In genomic region chr6:166998256-166999144, GRCh38 we compare ENCODE assay signal across 8 cellular contexts. TPM values are rescaled to one million over a fixed set of nuclear protein-coding genes. Genes with fewer than 3 reads are reported as not detected.
DNase-seq lines count a peak whose midpoint lies in the region; ATAC-seq, FAIRE-seq and TF ChIP-seq lines count a peak whose summit lies in the region.

No MANE protein-coding gene starts in this region.

- H3K36me3 Mint-ChIP-seq in WTC11 = peaks cover 31% of the 10 kb centered on the region
- H3K36me3 Mint-ChIP-seq in naive thymus-derived CD4-positive, alpha-beta T cell = peaks cover 0 to 23% (median 11%) of the 10 kb centered on the region in 5 donors

- no peak for FAIRE-seq in endothelial cell of umbilical vein (lab: Jason Lieb, UNC)

- H3K9ac ChIP-seq in BLaER1 (peak overlapping the region; percentile 91), endothelial cell of umbilical vein (replicated peaks; ENCODE audit: extremely low read depth, insufficient read depth, low read length) (peak overlapping the region; percentile 58)

- POLR2A ChIA-PET in WTC11 (lab: Charles Lee) (interaction anchor here (0.6 to 2.8 kb wide), 8 partner anchors 10 to 165 kb away, joined by 3 to 8 read pairs (median 3); partner anchors contain the start of gene RNASET2), endothelial cell of umbilical vein (lab: Charles Lee) (no interaction called here)
- POLR2A ChIA-PET in naive thymus-derived CD4-positive, alpha-beta T cell (lab: Charles Lee) = interaction anchor here (0.8 to 3.0 kb wide), 4 partner anchors 9 to 42 kb away, joined by 3 to 24 read pairs (median 8); partner anchors contain the start of gene RNASET2

- no peak overlapping the region for H3K27ac Mint-ChIP-seq in WTC11
- H3K27ac Mint-ChIP-seq in naive thymus-derived CD4-positive, alpha-beta T cell = peak overlapping the region in 4 of 9 donors; percentile 38 to 86 (median 68)

- ATAC-seq in HG03280 (IDR thresholded peaks at IDR 0.05; ENCODE audit: unreplicated experiment) (peak; percentile 3), WTC11 (peak; percentile 3)
- peak; percentile 0 for ATAC-seq in naive thymus-derived CD4-positive, alpha-beta T cell

- H2AFZ ChIP-seq in endothelial cell of umbilical vein (ENCODE audit: low read depth, low read length) = peak overlapping the region; percentile 75

- TF ChIP-seq CTCF in WTC11 (IDR thresholded peaks at IDR 0.05) (no peak), endothelial cell of umbilical vein (IDR thresholded peaks at IDR 0.05; ENCODE audit: extremely low read depth in 1 of 2, insufficient read depth in 1 of 2, low read depth in 1 of 2, low read length in 2 of 2) (no peak)

- no peaks in the 10 kb centered on the region for H3K9me3 ChIP-seq in BLaER1
- no peaks in the 10 kb centered on the region for H3K9me3 ChIP-seq in endothelial cell of umbilical vein (replicated peaks; ENCODE audit: control insufficient read depth, insufficient read depth, low read length)
- no peaks in the 10 kb centered on the region for H3K9me3 ChIP-seq in naive thymus-derived CD4-positive, alpha-beta T cell (ENCODE audit: control insufficient read depth in 2 of 3, low read length in 3 of 3)

- H3K79me2 ChIP-seq in endothelial cell of umbilical vein (ENCODE audit: control insufficient read depth, insufficient read depth, low read length) = peaks cover 75% of the 10 kb centered on the region

- peak overlapping the region; percentile 81; the same call in 1 of the 2 replicates for H3K27ac ChIP-seq in BLaER1
- H3K27ac ChIP-seq in endothelial cell of umbilical vein (ENCODE audit: insufficient read depth, low read depth, low read length) = peak overlapping the region; percentile 52
- peak overlapping the region; percentile 78 for H3K27ac ChIP-seq in naive thymus-derived CD4-positive, alpha-beta T cell (ENCODE audit: low read depth, low read length)

- dilution Hi-C loops in endothelial cell of umbilical vein (cut with MboI; ENCODE audit: extremely low pct_ligation_motif_present, low sequenced_read_pairs) = no loop called here

- peak overlapping the region; percentile 97 for H3K4me2 ChIP-seq in BLaER1
- H3K4me2 ChIP-seq in endothelial cell of umbilical vein (ENCODE audit: insufficient read depth, low read length) = peak overlapping the region; percentile 67

- DNase-seq in WTC11 (ENCODE audit: low spot score) (peak; percentile 38), endothelial cell of umbilical vein (ENCODE audit: low read depth, low spot score) (peak; percentile 16), DMS153 (lab: John Stamatoyannopoulos, UW) (no peak), NOMO-1 treated with DMSO at 0.1 percent for 48 hours (lab: John Stamatoyannopoulos, UW; ENCODE audit: unreplicated experiment) (no peak)
- DNase-seq in naive thymus-derived CD4-positive, alpha-beta T cell = peak in 4 of 9 donors; percentile 3 to 48 (median 10)

- H3K4me3 Mint-ChIP-seq in WTC11 = peak overlapping the region; percentile 89
- peak overlapping the region; percentile 84 to 95 (median 88) for H3K4me3 Mint-ChIP-seq in naive thymus-derived CD4-positive, alpha-beta T cell

- CTCF ChIA-PET in WTC11 (lab: Charles Lee) = interaction anchor here (0.6 to 3.2 kb wide), 16 partner anchors 9 to 283 kb away, joined by 3 to 42 read pairs (median 5); no protein-coding TSS in a partner anchor
- CTCF ChIA-PET in endothelial cell of umbilical vein (lab: Charles Lee) = interaction anchor here (0.6 to 4.5 kb wide), 10 partner anchors 9 to 352 kb away, joined by 3 to 48 read pairs (median 4); partner anchors contain the start of gene RNASET2
- CTCF ChIA-PET in naive thymus-derived CD4-positive, alpha-beta T cell (lab: Charles Lee) = interaction anchor here (0.6 to 1.6 kb wide), 4 partner anchors 9 to 46 kb away, joined by 3 to 5 read pairs (median 4); no protein-coding TSS in a partner anchor

- H3K4me1 ChIP-seq in BLaER1 (peaks cover 29% of the 10 kb centered on the region), endothelial cell of umbilical vein (ENCODE audit: control insufficient read depth, extremely low read depth, insufficient read depth, low read length) (peaks cover 20% of the 10 kb centered on the region)
- H3K4me1 ChIP-seq in naive thymus-derived CD4-positive, alpha-beta T cell (ENCODE audit: control insufficient read depth in 2 of 2, insufficient read depth in 2 of 2, low read length in 2 of 2) = peaks cover 16% of the 10 kb centered on the region in 2 donors

- no peaks in the 10 kb centered on the region for H3K9me1 ChIP-seq in endothelial cell of umbilical vein (replicated peaks; ENCODE audit: control insufficient read depth, extremely low read depth, insufficient read depth, low read length)

- peaks cover 37% of the 10 kb centered on the region for H4K20me1 ChIP-seq in BLaER1
- no peaks in the 10 kb centered on the region for H4K20me1 ChIP-seq in endothelial cell of umbilical vein (replicated peaks; ENCODE audit: control insufficient read depth, extremely low read depth, insufficient read depth, low read length)

- intact Hi-C loops in endothelial cell of umbilical vein (cut with micrococcal nuclease) = loop anchor here (1.0 to 10.0 kb wide), 4 partner anchors 42 to 679 kb away; partner anchors contain the start of genes RNASET2 and RPS6KA2
- intact Hi-C loops in naive thymus-derived CD4-positive, alpha-beta T cell (cut with micrococcal nuclease) = loop anchor here (1.0 to 10.0 kb wide), 10 partner anchors 42 to 616 kb away; partner anchors contain the start of genes RNASET2 (in 2 of the 2), RPS6KA2 (in 2 of the 2), CCR6 (in 1 of the 2) and MPC1 (in 1 of the 2)

- no peaks in the 10 kb centered on the region for H3K9me3 Mint-ChIP-seq in WTC11
- no peaks in the 10 kb centered on the region for H3K9me3 Mint-ChIP-seq in naive thymus-derived CD4-positive, alpha-beta T cell

- no TSS peak for BruUV-seq in endothelial cell of umbilical vein (replicated peaks; lab: Mats Ljungman, UMichigan)

- peaks cover 55% of the 10 kb centered on the region for H3K36me3 ChIP-seq in BLaER1
- no peaks in the 10 kb centered on the region for H3K36me3 ChIP-seq in endothelial cell of umbilical vein (ENCODE audit: control insufficient read depth in 2 of 2, extremely low read depth in 1 of 2, insufficient read depth in 2 of 2, low read length in 2 of 2)
- H3K36me3 ChIP-seq in naive thymus-derived CD4-positive, alpha-beta T cell (ENCODE audit: control insufficient read depth in 2 of 3, insufficient read depth in 3 of 3, low read length in 3 of 3) = peaks cover 0 to 6% (median 0%) of the 10 kb centered on the region in 3 experiments

- no peaks in the 10 kb centered on the region for H3K27me3 ChIP-seq in BLaER1
- no peaks in the 10 kb centered on the region for H3K27me3 ChIP-seq in endothelial cell of umbilical vein (ENCODE audit: control insufficient read depth in 2 of 2, insufficient read depth in 2 of 2, low read length in 2 of 2)
- no peaks in the 10 kb centered on the region for H3K27me3 ChIP-seq in naive thymus-derived CD4-positive, alpha-beta T cell (ENCODE audit: control insufficient read depth in 2 of 2, insufficient read depth in 2 of 2, low read length in 2 of 2)

- H3K27me3 Mint-ChIP-seq in WTC11 (ENCODE audit: low read depth) = no peaks in the 10 kb centered on the region
- no peaks in the 10 kb centered on the region for H3K27me3 Mint-ChIP-seq in naive thymus-derived CD4-positive, alpha-beta T cell

- peaks cover 31% of the 10 kb centered on the region for H3K4me1 Mint-ChIP-seq in WTC11
- peaks cover 28 to 39% (median 30%) of the 10 kb centered on the region in 7 donors for H3K4me1 Mint-ChIP-seq in naive thymus-derived CD4-positive, alpha-beta T cell

- TF ChIP-seq POLR2A in GM19099 (IDR thresholded peaks at IDR 0.05; ENCODE audit: extremely low read depth, insufficient read length, low read depth) (peak; percentile 67), endothelial cell of umbilical vein (IDR thresholded peaks at IDR 0.05; ENCODE audit: low read depth, low read length) (no peak)

- H3K4me3 ChIP-seq in BLaER1 (peak overlapping the region; percentile 99), endothelial cell of umbilical vein (replicated peaks in 1 of 3; ENCODE audit: insufficient read depth in 1 of 3, low read depth in 1 of 3, low read length in 3 of 3) (peak overlapping the region; percentile 60 to 93 (median 77))
- H3K4me3 ChIP-seq in naive thymus-derived CD4-positive, alpha-beta T cell (ENCODE audit: low read length) = peak overlapping the region; percentile 83

TF ChIP-seq in WTC11, 78 proteins besides CTCF, POLR2A, EP300 and RAD21 (continues in another document):
- no peak for TF ChIP-seq SMAD3 (CRISPR knock-in tag; IDR thresholded peaks at IDR 0.05; ENCODE audit: borderline replicate concordance)

TF ChIP-seq in endothelial cell of umbilical vein, 7 proteins besides CTCF, POLR2A, EP300 and RAD21 (continues in another document):
- TF ChIP-seq FOS (IDR thresholded peaks at IDR 0.05; ENCODE audit: borderline replicate concordance, insufficient read depth, low read length) (no peak), POLR2AphosphoS5 (IDR thresholded peaks at IDR 0.05; ENCODE audit: insufficient read depth, low read depth, low read length) (peak; percentile 45)

RNA-seq across cellular contexts. Expression of gene CEP43, which starts 0.7 kb away (rescaled TPM):
- 23.4 to 25.6 TPM (median 25.1 TPM) in 3 replicates for total RNA-seq in WTC11 (2021)
- 19.0 and 22.5 TPM in 2 replicates for total RNA-seq in endothelial cell of umbilical vein
- polyA plus RNA-seq in endothelial cell of umbilical vein = 5.7 and 6.5 TPM in 2 replicates
- polyA plus RNA-seq in endothelial cell of umbilical vein (2011; cell fraction: cytosol; rRNA removed) = 8.2 and 8.6 TPM in 2 replicates
- polyA plus RNA-seq in endothelial cell of umbilical vein (2011; cell fraction: nucleus; rRNA removed) = 32.2 and 43.8 TPM in 2 replicates
- polyA plus RNA-seq in endothelial cell of umbilical vein (2012) = 6.4 and 10.9 TPM in 2 replicates
- polyA minus RNA-seq in endothelial cell of umbilical vein = 5.0 and 5.8 TPM in 2 replicates
- polyA minus RNA-seq in endothelial cell of umbilical vein (2011; cell fraction: cytosol; rRNA and poly(A)+ RNA removed) = 8.2 TPM
- polyA minus RNA-seq in endothelial cell of umbilical vein (2011; cell fraction: nucleus; rRNA and poly(A)+ RNA removed) = 9.2 and 11.6 TPM in 2 replicates
- total RNA-seq in naive thymus-derived CD4-positive, alpha-beta T cell = 10 to 100 TPM; 11.5 to 17.6 (median 15.5) TPM
- polyA plus RNA-seq in naive thymus-derived CD4-positive, alpha-beta T cell = 1 to 10 TPM; 3.3 to 3.8 TPM

RNA-seq across cellular contexts. Expression of gene RNASET2, which starts 42.1 kb away (rescaled TPM):
- 35.6 to 44.3 TPM (median 41.9 TPM) in 3 replicates for total RNA-seq in WTC11 (2021)
- total RNA-seq in endothelial cell of umbilical vein = 10.0 and 10.7 TPM in 2 replicates
- polyA plus RNA-seq in endothelial cell of umbilical vein = 11.2 and 11.4 TPM in 2 replicates
- 14.1 and 14.2 TPM in 2 replicates for polyA plus RNA-seq in endothelial cell of umbilical vein (2011; cell fraction: cytosol; rRNA removed)
- polyA plus RNA-seq in endothelial cell of umbilical vein (2011; cell fraction: nucleus; rRNA removed) = 9.6 and 11.3 TPM in 2 replicates
- polyA plus RNA-seq in endothelial cell of umbilical vein (2012) = 9.7 and 11.9 TPM in 2 replicates
- polyA minus RNA-seq in endothelial cell of umbilical vein = 6.3 and 9.4 TPM in 2 replicates
- polyA minus RNA-seq in endothelial cell of umbilical vein (2011; cell fraction: cytosol; rRNA and poly(A)+ RNA removed) = 8.2 TPM
- 1.9 and 2.9 TPM in 2 replicates for polyA minus RNA-seq in endothelial cell of umbilical vein (2011; cell fraction: nucleus; rRNA and poly(A)+ RNA removed)
- total RNA-seq in naive thymus-derived CD4-positive, alpha-beta T cell = 100 to 1,000 TPM; 147 to 332 (median 264) TPM
- polyA plus RNA-seq in naive thymus-derived CD4-positive, alpha-beta T cell = 100 to 1,000 TPM; 521 to 683 TPM

Comparison
In these comparisons a context has a peak if more than half of its experiments do, and no peak if none do; other contexts are left out.
1. DNase-seq: peak in WTC11 (single experiment) and endothelial cell of umbilical vein (single experiment); none in DMS153 (single experiment) and NOMO-1 treated with DMSO at 0.1 percent for 48 hours (single experiment).
2. Peak in every context shown above with its lines, with median percentiles within 50 percentile points of each other: H3K27ac ChIP-seq, H3K4me3 ChIP-seq and ATAC-seq.